Comparison of ENCODE assay signal across 21 cellular contexts in genomic region chr1:18511469-18511997, GRCh38. TPM values are rescaled to one million over a fixed set of nuclear protein-coding genes. Genes with fewer than 3 reads are reported as not detected.
DNase-seq lines count a peak whose midpoint lies in the region; ATAC-seq and TF ChIP-seq lines count a peak whose summit lies in the region.
"Had no signal": no experiment of that assay in that cellular context is flagged by ENCODE, and none has a peak within 500 bp of the region (broad histone marks: within the 10 kb centered on the region; RNA-seq: fewer than 3 reads in every experiment).

No MANE protein-coding gene starts in this region.

- DNase-seq in DMS79 (lab: John Stamatoyannopoulos, UW) (peak; percentile 91), NCI-H1105 treated with DMSO at 0.1 percent for 48 hours (lab: John Stamatoyannopoulos, UW) (peak; percentile 99), PC-9 (no peak), iPS-NIHi11 (ENCODE audit: low spot score) (peak; percentile 31), A172 (ENCODE audit: low spot score) (no peak), brain microvascular endothelial cell (no peak), HCEC 1CT (no peak)
- DNase-seq: activated gamma-delta T cell treated with Interleukin-2 at 50 U/mL for 16 hours; CD4-positive, alpha-beta memory T cell; DND-41; KG1; mesenchymal stem cell; natural killer cell; NCI-H1417; NCI-H510A treated with DMSO at 0.1 percent for 48 hours; Peyer's patch; stimulated activated CD4-positive, alpha-beta T cell treated with anti-CD3 and anti-CD28 coated beads, Interleukin-2, amount 100 ng/mL, for 48 hours; T1000 had no signal

- 0 out of 2 replicates have a peak, but pooled peaks have one; percentile 24 for TF ChIP-seq CTCF in PC-9 (conservative IDR thresholded peaks at IDR 0.05)
- no peak for TF ChIP-seq CTCF in brain microvascular endothelial cell (IDR thresholded peaks at IDR 0.05; ENCODE audit: low read depth, low read length, missing control alignments)

- H3K4me1 ChIP-seq in PC-9 (replicated peaks; ENCODE audit: insufficient read depth), result no peaks in the 10 kb centered on the region
- H3K4me1 ChIP-seq: Peyer's patch had no signal

- H3K27ac ChIP-seq in PC-9 (no peak overlapping the region), brain microvascular endothelial cell (no peak overlapping the region)
- H3K27ac ChIP-seq: Peyer's patch, SK-N-MC had no signal

- H3K36me3 ChIP-seq in PC-9 (ENCODE audit: low read depth), result no peaks in the 10 kb centered on the region
- no peaks in the 10 kb centered on the region for H3K36me3 ChIP-seq in brain microvascular endothelial cell (replicated peaks)
- H3K36me3 ChIP-seq: Peyer's patch had no signal

- H3K27me3 ChIP-seq in PC-9 (ENCODE audit: insufficient read depth, low read depth) (peaks cover 15% of the 10 kb centered on the region), brain microvascular endothelial cell (replicated peaks) (no peaks in the 10 kb centered on the region)
- H3K27me3 ChIP-seq: Peyer's patch had no signal

- H3K79me2 ChIP-seq in PC-9 (ENCODE audit: low read depth), result no peaks in the 10 kb centered on the region

- ATAC-seq in HG02852 (IDR thresholded peaks at IDR 0.05; ENCODE audit: unreplicated experiment), result no peak
- ATAC-seq: natural killer cell had no signal

- H3K9me3 ChIP-seq in PC-9 (ENCODE audit: insufficient read depth, low read depth), result no peaks in the 10 kb centered on the region

- POLR2A ChIA-PET in PC-9 (lab: Charles Lee; ENCODE audit: unreplicated experiment), result no interaction called here

- no peak overlapping the region for H2AFZ ChIP-seq in PC-9

- CTCF ChIA-PET in PC-9 (lab: Charles Lee), result no interaction called here

- H4K20me1 ChIP-seq in PC-9 (ENCODE audit: insufficient read depth), result no peaks in the 10 kb centered on the region

- H3K9me2 ChIP-seq in PC-9 (ENCODE audit: insufficient read depth), result no peaks in the 10 kb centered on the region

- H3F3A ChIP-seq in PC-9 (ENCODE audit: insufficient read depth, low read depth), result no peaks in the 10 kb centered on the region

- in situ Hi-C loops in brain microvascular endothelial cell (cut with HindIII; ENCODE audit: low pct_ligation_motif_present, low sequenced_read_pairs), result no loop called here

- intact Hi-C loops in PC-9 (cut with micrococcal nuclease; ENCODE audit: unreplicated experiment), result no loop called here

- H3K4me3 ChIP-seq in PC-9 (no peak overlapping the region), brain microvascular endothelial cell (ENCODE audit: low read depth, low read length) (no peak overlapping the region)
- H3K4me3 ChIP-seq: Peyer's patch, SK-N-MC had no signal

- no TSS peak for BruUV-seq in PC-9 (replicated peaks; lab: Mats Ljungman, UMichigan)

- H3K4me2 ChIP-seq in PC-9, result no peak overlapping the region

RNA-seq across cellular contexts. Expression of gene KLHDC7A, which starts 30.8 kb away (rescaled TPM):
- total RNA-seq in PC-9 (2021), result 0.20 TPM in 1 of 2 replicates, not detected in the other
- 0.91 and 2.0 TPM in 2 replicates for total RNA-seq in A172 (2014; rRNA removed; shearing (Covaris generic))
- total RNA-seq: CD4-positive, alpha-beta memory T cell; skeletal muscle tissue had no signal

Comparison
In these comparisons a context has a peak if more than half of its experiments do, and no peak if none do; other contexts are left out.
1. DNase-seq: peak in DMS79 (single experiment), NCI-H1105 treated with DMSO at 0.1 percent for 48 hours (single experiment) and iPS-NIHi11 (single experiment); none in PC-9 (0 of 2), A172 (single experiment), brain microvascular endothelial cell (single experiment) and HCEC 1CT (single experiment).